ENCODE assay signal across 8 cellular contexts in the genomic region with DNA sequence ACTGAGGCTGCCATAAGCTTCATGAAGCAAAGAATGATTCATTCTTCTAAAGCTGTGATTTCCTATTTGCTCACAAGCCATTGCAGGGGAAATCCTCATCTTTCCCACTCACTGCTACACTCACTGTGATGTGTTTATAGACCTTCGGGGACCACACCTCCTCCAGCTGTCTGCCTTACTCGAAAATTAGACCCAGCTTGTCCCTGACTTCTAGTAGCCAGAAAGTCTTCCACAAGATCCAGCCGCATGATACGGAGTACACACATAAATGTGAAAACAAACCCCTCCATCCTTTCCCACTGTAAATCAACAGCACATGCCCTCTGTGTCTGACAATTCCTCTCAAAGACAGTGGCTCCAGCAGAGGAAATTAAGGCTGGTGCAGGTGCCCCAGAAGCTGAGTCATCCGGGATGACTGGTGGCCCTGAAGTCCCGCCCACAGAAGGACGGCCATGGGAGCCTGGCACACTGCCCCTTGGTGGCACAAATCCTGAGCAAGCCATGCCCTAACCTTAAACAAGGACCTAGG.
DNase-seq lines count a peak whose midpoint lies in the region; ATAC-seq, FAIRE-seq and TF ChIP-seq lines count a peak whose summit lies in the region.

No MANE protein-coding gene starts in this region.

- H3K14ac ChIP-seq in mesenchymal stem cell (ENCODE audit: low read length in 2 of 2), result no peak overlapping the region

- H3K27me3 Mint-ChIP-seq in activated naive CD8-positive, alpha-beta T cell treated with anti-CD3 and anti-CD28 coated beads, Interleukin-2, amount 50 U/mL, for 24 hours, result no peaks in the 10 kb centered on the region

- no peak overlapping the region for H4K91ac ChIP-seq in mesenchymal stem cell (ENCODE audit: low read length)

- 40% methylated on average over 7 of the region's 7 CpGs for WGBS in mesenchymal stem cell

- H3K4me2 ChIP-seq in mesenchymal stem cell (ENCODE audit: low read length, poor library complexity, severe bottlenecking), result no peak overlapping the region

- no peak overlapping the region for H3K23ac ChIP-seq in mesenchymal stem cell (ENCODE audit: low read length in 2 of 2)

- H2BK12ac ChIP-seq in mesenchymal stem cell (ENCODE audit: low read length in 2 of 2), result no peak overlapping the region

- DNase-seq in H54 (ENCODE audit: insufficient read length, low spot score) (peak; percentile 65), mesenchymal stem cell (peak; percentile 75), NCI-H1105 (lab: John Stamatoyannopoulos, UW) (no peak)
- peak; percentile 22 for DNase-seq in activated naive CD8-positive, alpha-beta T cell treated with anti-CD3 and anti-CD28 coated beads, Interleukin-2, amount 50 U/mL, for 24 hours
- no peak for DNase-seq in effector CD4-positive, alpha-beta T cell

- H2BK15ac ChIP-seq in mesenchymal stem cell (ENCODE audit: low read depth, poor library complexity, severe bottlenecking), result no peak overlapping the region

- H3K9me3 Mint-ChIP-seq in activated naive CD8-positive, alpha-beta T cell treated with anti-CD3 and anti-CD28 coated beads, Interleukin-2, amount 50 U/mL, for 24 hours, result no peaks in the 10 kb centered on the region

- no peaks in the 10 kb centered on the region for H3K9me3 ChIP-seq in mesenchymal stem cell (ENCODE audit: control insufficient read depth, low read length)

- H3K4me1 ChIP-seq in ACC112 (ENCODE audit: control insufficient read depth, insufficient read depth, low read length, unreplicated experiment), result peaks cover 17% of the 10 kb centered on the region
- peaks cover 8% of the 10 kb centered on the region for H3K4me1 ChIP-seq in mesenchymal stem cell (ENCODE audit: control insufficient read depth, insufficient read depth, low read depth, low read length)

- H3K4me3 ChIP-seq in ACC112 (ENCODE audit: low read depth, low read length) (no peak overlapping the region), mesenchymal stem cell (ENCODE audit: insufficient read depth in 1 of 2, low read depth in 1 of 2, low read length in 2 of 2) (peak overlapping the region in 1 of 2 experiments; percentile 49)

- peaks cover 11% of the 10 kb centered on the region for H3K4me1 Mint-ChIP-seq in activated naive CD8-positive, alpha-beta T cell treated with anti-CD3 and anti-CD28 coated beads, Interleukin-2, amount 50 U/mL, for 24 hours

- H3K18ac ChIP-seq in mesenchymal stem cell (ENCODE audit: low read depth in 1 of 2, low read length in 2 of 2), result no peak overlapping the region

- peak overlapping the region; percentile 57 for H3K27ac Mint-ChIP-seq in activated naive CD8-positive, alpha-beta T cell treated with anti-CD3 and anti-CD28 coated beads, Interleukin-2, amount 50 U/mL, for 24 hours

- peak overlapping the region; percentile 3 for H3K9ac ChIP-seq in mesenchymal stem cell (ENCODE audit: low read length)

- H3K4me3 Mint-ChIP-seq in activated naive CD8-positive, alpha-beta T cell treated with anti-CD3 and anti-CD28 coated beads, Interleukin-2, amount 50 U/mL, for 24 hours, result peak overlapping the region; percentile 62

- no peak overlapping the region for H2BK120ac ChIP-seq in mesenchymal stem cell (ENCODE audit: low read depth, low read length)

- no peaks in the 10 kb centered on the region for H3K27me3 ChIP-seq in ACC112 (ENCODE audit: insufficient read depth, low read length)
- H3K27me3 ChIP-seq in mesenchymal stem cell (ENCODE audit: control insufficient read depth in 1 of 2, insufficient read depth in 1 of 2, low read length in 2 of 2), result no peaks in the 10 kb centered on the region

- H2BK5ac ChIP-seq in mesenchymal stem cell (ENCODE audit: low read depth, low read length, poor library complexity, severe bottlenecking), result no peak overlapping the region

- FAIRE-seq in H54 (lab: Jason Lieb, UNC), result peak; percentile 69

- no peak overlapping the region for H4K8ac ChIP-seq in mesenchymal stem cell (ENCODE audit: low read length)

- no peak overlapping the region for H3K4ac ChIP-seq in mesenchymal stem cell (ENCODE audit: low read depth in 1 of 2, low read length in 2 of 2)

- ATAC-seq in activated naive CD8-positive, alpha-beta T cell treated with anti-CD3 and anti-CD28 coated beads, Interleukin-2, amount 50 U/mL, for 24 hours, result peak; percentile 87
- ATAC-seq in GM18498 (IDR thresholded peaks at IDR 0.05; ENCODE audit: unreplicated experiment), result no peak
- ATAC-seq in GM21576 (IDR thresholded peaks at IDR 0.05; ENCODE audit: unreplicated experiment), result no peak

- H3K36me3 ChIP-seq in ACC112 (ENCODE audit: insufficient read depth, low read length), result no peaks in the 10 kb centered on the region
- peaks cover 0 to 13% of the 10 kb centered on the region in 2 experiments for H3K36me3 ChIP-seq in mesenchymal stem cell (ENCODE audit: control insufficient read depth in 1 of 2, insufficient read depth in 2 of 2, low read depth in 1 of 2, low read length in 2 of 2)

- no peaks in the 10 kb centered on the region for H3K36me3 Mint-ChIP-seq in activated naive CD8-positive, alpha-beta T cell treated with anti-CD3 and anti-CD28 coated beads, Interleukin-2, amount 50 U/mL, for 24 hours (ENCODE audit: low read depth)

- H3K79me2 ChIP-seq in ACC112 (ENCODE audit: control insufficient read depth, insufficient read depth, low read length, unreplicated experiment), result no peaks in the 10 kb centered on the region

- H2AK5ac ChIP-seq in mesenchymal stem cell (ENCODE audit: low read length, severe bottlenecking), result no peak overlapping the region

- H3K27ac ChIP-seq in ACC112 (ENCODE audit: low read depth, low read length), result peak overlapping the region; percentile 25; the same call in 1 of the 2 replicates
- H3K27ac ChIP-seq in mesenchymal stem cell (ENCODE audit: low read length, poor library complexity, severe bottlenecking), result no peak overlapping the region

- no peak overlapping the region for H2AFZ ChIP-seq in ACC112 (ENCODE audit: low read length, unreplicated experiment)
- no peak overlapping the region for H2AFZ ChIP-seq in mesenchymal stem cell (ENCODE audit: low read depth, low read length)

- no peak for TF ChIP-seq POLR2A in H54 (IDR thresholded peaks at IDR 0.05; ENCODE audit: low read depth, low read length)

- peaks cover 7% of the 10 kb centered on the region for H3K79me1 ChIP-seq in mesenchymal stem cell (replicated peaks; ENCODE audit: low read length, poor library complexity, severe bottlenecking)

Comparison
In these comparisons a context has a peak if more than half of its experiments do, and no peak if none do; other contexts are left out.
1. DNase-seq: peak in H54 (single experiment), activated naive CD8-positive, alpha-beta T cell treated with anti-CD3 and anti-CD28 coated beads, Interleukin-2, amount 50 U/mL, for 24 hours (single experiment) and mesenchymal stem cell (single experiment); none in effector CD4-positive, alpha-beta T cell (single experiment) and NCI-H1105 (single experiment).